9 cellular contexts compared by ENCODE assay signal in the genomic region with DNA sequence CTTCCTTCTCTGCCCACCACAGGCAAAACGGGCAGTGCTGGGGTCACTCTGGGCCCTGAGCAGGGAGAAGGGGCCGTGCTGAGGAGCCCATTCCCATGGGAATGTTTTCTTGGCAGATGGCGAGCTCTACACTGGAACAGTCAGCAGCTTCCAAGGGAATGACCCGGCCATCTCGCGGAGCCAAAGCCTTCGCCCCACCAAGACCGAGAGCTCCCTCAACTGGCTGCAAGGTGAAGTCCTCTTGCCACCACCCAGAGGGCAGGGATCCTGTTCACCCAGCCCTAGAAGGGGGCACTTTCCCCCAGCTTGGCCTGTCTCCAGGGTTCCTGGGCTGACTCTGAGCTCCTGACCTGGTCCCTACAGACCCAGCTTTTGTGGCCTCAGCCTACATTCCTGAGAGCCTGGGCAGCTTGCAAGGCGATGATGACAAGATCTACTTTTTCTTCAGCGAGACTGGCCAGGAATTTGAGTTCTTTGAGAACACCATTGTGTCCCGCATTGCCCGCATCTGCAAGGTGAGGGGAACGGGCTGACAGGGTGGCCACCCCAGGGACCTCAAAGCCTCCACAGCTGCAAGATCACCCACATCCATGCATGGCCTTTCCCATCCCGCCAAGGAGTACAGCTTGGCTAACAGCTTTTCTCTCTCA. TPM values are rescaled to one million over a fixed set of nuclear protein-coding genes. Genes with fewer than 3 reads are reported as not detected.
A peak's percentile ranks its signal among the peaks of the same experiment; 100 is the strongest.
DNase-seq lines count a peak whose midpoint lies in the region; ATAC-seq, FAIRE-seq and TF ChIP-seq lines count a peak whose summit lies in the region.
"Had no signal": no experiment of that assay in that cellular context is flagged by ENCODE, and none has a peak within 500 bp of the region (broad histone marks: within the 10 kb centered on the region; RNA-seq: fewer than 3 reads in every experiment).

No MANE protein-coding gene starts in this region.

- DNase-seq in AG08396 (ENCODE audit: low spot score) = peak; percentile 88
- peak; percentile 73 for DNase-seq in GM10266 (ENCODE audit: extremely low spot score)
- DNase-seq in NCI-H2196 (lab: John Stamatoyannopoulos, UW; ENCODE audit: unreplicated experiment) = peak; percentile 47
- DNase-seq in activated CD4-positive, alpha-beta memory T cell treated with anti-CD3 and anti-CD28 coated beads for 36 hours = peak; percentile 51
- peak; percentile 83 for DNase-seq in globus pallidus (ENCODE audit: low spot score)
- DNase-seq in pancreas = peak; percentile 79 to 92 (median 83)
- no peak for DNase-seq in activated CD4-positive, CD25-positive, alpha-beta regulatory T cell (lab: John Stamatoyannopoulos, UW)
- DNase-seq in effector CD8-positive, alpha-beta T cell (lab: John Stamatoyannopoulos, UW) = no peak

- peaks cover 0 to 63% (median 27%) of the 10 kb centered on the region in 3 donors for H3K36me3 ChIP-seq in pancreas

- intact Hi-C loops in activated CD4-positive, alpha-beta memory T cell treated with anti-CD3 and anti-CD28 coated beads for 36 hours (cut with micrococcal nuclease) = no loop called here
- intact Hi-C loops in pancreas (cut with DNase I) = no loop called here

- POLR2A ChIA-PET in activated CD4-positive, alpha-beta memory T cell treated with anti-CD3 and anti-CD28 coated beads for 36 hours (lab: Charles Lee) = interaction anchor here (0.9 kb wide), 1 partner anchor 44 kb away, joined by 3 read pairs; the partner anchor contains the start of gene NGRN

- H3K9me3 Mint-ChIP-seq in activated CD4-positive, alpha-beta memory T cell treated with anti-CD3 and anti-CD28 coated beads for 36 hours = no peaks in the 10 kb centered on the region

- peak; percentile 84 to 93 (median 91) for ATAC-seq in pancreas

- H3K27ac Mint-ChIP-seq in activated CD4-positive, alpha-beta memory T cell treated with anti-CD3 and anti-CD28 coated beads for 36 hours = no peak overlapping the region

- no peaks in the 10 kb centered on the region for H3K27me3 ChIP-seq in pancreas

- H3K4me3 ChIP-seq in pancreas = no peak overlapping the region
- H3K4me3 ChIP-seq: skin epidermis had no signal

- H3K4me1 ChIP-seq in pancreas = peaks cover 0 to 5% (median 4%) of the 10 kb centered on the region in 3 donors

- peak overlapping the region in 1 of 4 donors; percentile 39 for H3K27ac ChIP-seq in pancreas

- no peak overlapping the region for H3K4me3 Mint-ChIP-seq in activated CD4-positive, alpha-beta memory T cell treated with anti-CD3 and anti-CD28 coated beads for 36 hours

- no peak for FAIRE-seq in pancreas (lab: Jason Lieb, UNC)

- 28 to 31% methylated on average over 14 of the region's 14 CpGs for WGBS in pancreas, 2 donors

- H3K36me3 Mint-ChIP-seq in activated CD4-positive, alpha-beta memory T cell treated with anti-CD3 and anti-CD28 coated beads for 36 hours = peaks cover 2% of the 10 kb centered on the region

- H3K4me1 Mint-ChIP-seq in activated CD4-positive, alpha-beta memory T cell treated with anti-CD3 and anti-CD28 coated beads for 36 hours (ENCODE audit: low read depth) = peaks cover 4% of the 10 kb centered on the region

- TF ChIP-seq CTCF in GM10266 (IDR thresholded peaks at IDR 0.05; ENCODE audit: control insufficient read depth, insufficient read depth, low read depth, missing control alignments) (peak; percentile 74), pancreas (IDR thresholded peaks at IDR 0.05) (peak; percentile 19 to 65 (median 58))

- no peaks in the 10 kb centered on the region for H3K9me3 ChIP-seq in pancreas

- no peaks in the 10 kb centered on the region for H3K27me3 Mint-ChIP-seq in activated CD4-positive, alpha-beta memory T cell treated with anti-CD3 and anti-CD28 coated beads for 36 hours

- CTCF ChIA-PET in activated CD4-positive, alpha-beta memory T cell treated with anti-CD3 and anti-CD28 coated beads for 36 hours (lab: Charles Lee) = interaction anchor here (0.7 to 3.5 kb wide), 17 partner anchors 9 to 146 kb away, joined by 3 to 14 read pairs (median 5); partner anchors contain the start of genes CIB1, GDPGP1 and SEMA4B

RNA-seq across cellular contexts. Expression of gene CIB1, which starts 12.4 kb away (rescaled TPM):
- 100 to 1,000 TPM; 162 to 170 TPM for total RNA-seq in activated CD4-positive, alpha-beta memory T cell treated with anti-CD3 and anti-CD28 coated beads for 36 hours
- 10 to 100 TPM; 70.4 to 88.6 (median 79.3) TPM for total RNA-seq in pancreas
- polyA plus RNA-seq in pancreas = 100 to 1,000 TPM; 153 to 162 TPM

RNA-seq across cellular contexts. Expression of gene GDPGP1, which starts 12.6 kb away (rescaled TPM):
- total RNA-seq in activated CD4-positive, alpha-beta memory T cell treated with anti-CD3 and anti-CD28 coated beads for 36 hours = 1 to 10 TPM; 8.0 to 9.2 TPM
- total RNA-seq in pancreas = 1 to 10 TPM; 2.6 to 7.0 (median 4.4) TPM
- 1 to 10 TPM; 2.0 to 3.3 TPM for polyA plus RNA-seq in pancreas

RNA-seq across cellular contexts. Expression of gene SEMA4B, which starts 20.2 kb away (rescaled TPM):
- 10 to 100 TPM; 13.1 to 16.7 TPM for total RNA-seq in activated CD4-positive, alpha-beta memory T cell treated with anti-CD3 and anti-CD28 coated beads for 36 hours
- 10 to 100 TPM; 33.1 to 63.9 (median 38.4) TPM for total RNA-seq in pancreas
- 10 to 100 TPM; 32.5 to 39.3 TPM for polyA plus RNA-seq in pancreas

RNA-seq across cellular contexts. Expression of gene TTLL13, which starts 28.0 kb away (rescaled TPM):
- under 1 TPM; 0.55 to 0.73 TPM for total RNA-seq in activated CD4-positive, alpha-beta memory T cell treated with anti-CD3 and anti-CD28 coated beads for 36 hours
- total RNA-seq in pancreas = under 1 TPM in 4 of 6 donors, not detected in 2; 0.19 to 0.46 (median 0.35) TPM
- polyA plus RNA-seq in pancreas = 1 to 10 TPM; 1.3 to 2.4 TPM

RNA-seq across cellular contexts. Expression of gene NGRN, which starts 44.1 kb away (rescaled TPM):
- 10 to 100 TPM; 25.3 to 28.6 TPM for total RNA-seq in activated CD4-positive, alpha-beta memory T cell treated with anti-CD3 and anti-CD28 coated beads for 36 hours
- 10 to 100 TPM; 19.3 to 37.7 (median 26.9) TPM for total RNA-seq in pancreas
- polyA plus RNA-seq in pancreas = 10 to 100 TPM; 25.0 to 46.8 TPM

Comparison
In these comparisons a context has a peak if more than half of its experiments do, and no peak if none do; other contexts are left out.
1. DNase-seq: peak in AG08396 (single experiment), GM10266 (single experiment), NCI-H2196 (single experiment), activated CD4-positive, alpha-beta memory T cell treated with anti-CD3 and anti-CD28 coated beads for 36 hours (single experiment), globus pallidus (single experiment) and pancreas (6 of 6); none in activated CD4-positive, CD25-positive, alpha-beta regulatory T cell (0 of 4) and effector CD8-positive, alpha-beta T cell (single experiment).